ENCODE assay signal across 8 cellular contexts in genomic region chr11:14891143-14892035, GRCh38. TPM values are rescaled to one million over a fixed set of nuclear protein-coding genes. Genes with fewer than 3 reads are reported as not detected.
DNase-seq lines count a peak whose midpoint lies in the region; ATAC-seq and TF ChIP-seq lines count a peak whose summit lies in the region.

No MANE protein-coding gene starts in this region.

- TF ChIP-seq CTCF in epithelial cell of proximal tubule (conservative IDR thresholded peaks at IDR 0.05; ENCODE audit: low read depth, low read length) = no peak

- H3K36me3 ChIP-seq in mucosa of stomach (ENCODE audit: control insufficient read depth, insufficient read depth, low read length) = no peaks in the 10 kb centered on the region

- ATAC-seq in GM21515 (IDR thresholded peaks at IDR 0.05; ENCODE audit: unreplicated experiment) = peak; percentile 50

- DNase-seq in DMS 273 treated with DMSO at 0.1 percent for 48 hours (lab: John Stamatoyannopoulos, UW) (peak; percentile 63), HuH-7 (ENCODE audit: low spot score) (peak; percentile 62), OCI-M1 (lab: John Stamatoyannopoulos, UW) (peak; percentile 95), activated T-cell treated with anti-CD3 and anti-CD28 coated beads for 48 hours (ENCODE audit: low read depth) (peak; percentile 79), epithelial cell of proximal tubule (ENCODE audit: low read depth) (peak; percentile 68)
- peak; percentile 71 to 86 for DNase-seq in stimulated activated CD8-positive, alpha-beta memory T cell treated with anti-CD3 and anti-CD28 coated beads, Interleukin-4, amount 100 ng/mL, for 4 hours (ENCODE audit: low read depth in 2 of 2, low spot score in 1 of 2)

- H3K9me3 ChIP-seq in mucosa of stomach (ENCODE audit: control insufficient read depth, low read length) = no peaks in the 10 kb centered on the region

- H3K27me3 ChIP-seq in mucosa of stomach (ENCODE audit: control insufficient read depth, insufficient read depth, low read length) = no peaks in the 10 kb centered on the region

- peak overlapping the region; percentile 59 for H3K4me3 ChIP-seq in epithelial cell of proximal tubule (ENCODE audit: low read depth, low read length)
- H3K4me3 ChIP-seq in mucosa of stomach (ENCODE audit: low read length) = peak overlapping the region; percentile 92

- peak overlapping the region; percentile 81 for H3K9ac ChIP-seq in mucosa of stomach (ENCODE audit: low read length)

- H3K4me1 ChIP-seq in mucosa of stomach (ENCODE audit: control insufficient read depth, insufficient read depth, low read length) = peaks cover 17% of the 10 kb centered on the region

RNA-seq across cellular contexts. Expression of gene CYP2R1, which starts 0.6 kb away (rescaled TPM):
- total RNA-seq in epithelial cell of proximal tubule = 6.2 and 9.8 TPM in 2 replicates

Comparison
In these comparisons a context has a peak if more than half of its experiments do, and no peak if none do; other contexts are left out.
1. Peak in every context shown above with its lines: DNase-seq, ATAC-seq and H3K4me3 ChIP-seq.